ENCODE assay signal across 29 cellular contexts in genomic region chr11:82986491-82986890, GRCh38.
"Had no signal": no experiment of that assay in that cellular context is flagged by ENCODE, and none has a peak within 500 bp of the region (broad histone marks: within the 10 kb centered on the region; RNA-seq: fewer than 3 reads in every experiment).

No MANE protein-coding gene starts in this region.

- DNase-seq: activated CD4-positive, alpha-beta memory T cell treated with anti-CD3 and anti-CD28 coated beads for 36 hours; activated CD4-positive, alpha-beta T cell treated with anti-CD3 and anti-CD28 coated beads, Interleukin-2, amount 10 ng/mL, durations not matched to agents 24 days and 14 days; activated CD4-positive, CD25-positive, alpha-beta regulatory T cell treated with anti-CD3 and anti-CD28 coated beads, Interleukin-2, amount 50 U/mL, for 72 hours; activated CD8-positive, alpha-beta memory T cell treated with anti-CD3 and anti-CD28 coated beads, Interleukin-2, amount 50 U/mL, for 48 hours; activated gamma-delta T cell; activated naive CD4-positive, alpha-beta T cell treated with anti-CD3 and anti-CD28 coated beads, Interleukin-2, amount 50 U/mL, for 16 hours; activated T-cell treated with anti-CD3 and anti-CD28 coated beads, Interleukin-2, amount 50 U/mL, for 24 hours; endodermal cell; foreskin melanocyte; left ventricle myocardium superior; mammary epithelial cell; naive thymus-derived CD4-positive, alpha-beta T cell; nucleus accumbens; pancreas; sigmoid colon; small intestine; stimulated activated CD4-positive, alpha-beta T cell treated with anti-CD3 and anti-CD28 coated beads, Interleukin-4, amount 100 ng/mL, for 4 hours; stimulated activated CD8-positive, alpha-beta memory T cell treated with anti-CD3 and anti-CD28 coated beads, Interleukin-4, amount 100 ng/mL, for 48 hours; stimulated activated naive CD4-positive, alpha-beta T cell; T-helper 2 cell; uterus had no signal

- H3K27ac ChIP-seq: coronary artery, esophagus muscularis mucosa, pancreas, prostate gland, thoracic aorta, uterus had no signal

- ATAC-seq: left ventricle myocardium superior; naive thymus-derived CD4-positive, alpha-beta T cell; pancreas; SK-N-SH treated with all-trans-retinoic acid at 6 μM for 48 hours had no signal

- H3K4me1 ChIP-seq: pancreas, prostate gland, uterus had no signal

- H3K4me1 Mint-ChIP-seq: activated CD4-positive, alpha-beta T cell treated with anti-CD3 and anti-CD28 coated beads, Interleukin-2, amount 10 ng/mL, durations not matched to agents 24 days and 14 days; mesothelial cell of epicardium had no signal

- H3K36me3 ChIP-seq: prostate gland, uterus had no signal

- H3K4me3 Mint-ChIP-seq: activated CD4-positive, alpha-beta memory T cell treated with anti-CD3 and anti-CD28 coated beads for 36 hours; activated CD4-positive, alpha-beta T cell treated with anti-CD3 and anti-CD28 coated beads, Interleukin-2, amount 10 ng/mL, durations not matched to agents 24 days and 14 days; activated T-cell treated with anti-CD3 and anti-CD28 coated beads, Interleukin-2, amount 50 U/mL, for 24 hours; endodermal cell; mesothelial cell of epicardium; naive thymus-derived CD4-positive, alpha-beta T cell; neural crest cell; type B pancreatic cell had no signal

- H3K27me3 Mint-ChIP-seq: activated CD4-positive, alpha-beta memory T cell treated with anti-CD3 and anti-CD28 coated beads for 36 hours; activated CD4-positive, alpha-beta T cell treated with anti-CD3 and anti-CD28 coated beads, Interleukin-2, amount 10 ng/mL, durations not matched to agents 24 days and 14 days; activated T-cell treated with anti-CD3 and anti-CD28 coated beads, Interleukin-2, amount 50 U/mL, for 24 hours; naive thymus-derived CD4-positive, alpha-beta T cell; type B pancreatic cell had no signal

- H3K27me3 ChIP-seq: esophagus muscularis mucosa, pancreas, sigmoid colon, uterus had no signal

- H3K9me3 Mint-ChIP-seq: activated CD4-positive, alpha-beta memory T cell treated with anti-CD3 and anti-CD28 coated beads for 36 hours; activated CD4-positive, alpha-beta T cell treated with anti-CD3 and anti-CD28 coated beads, Interleukin-2, amount 10 ng/mL, durations not matched to agents 24 days and 14 days; activated T-cell treated with anti-CD3 and anti-CD28 coated beads, Interleukin-2, amount 50 U/mL, for 24 hours; endodermal cell; mesothelial cell of epicardium; naive thymus-derived CD4-positive, alpha-beta T cell; type B pancreatic cell had no signal

- H3K4me3 ChIP-seq: coronary artery, esophagus muscularis mucosa, pancreas, prostate gland, sigmoid colon, thoracic aorta, uterus had no signal

- H3K27ac Mint-ChIP-seq: activated CD4-positive, alpha-beta memory T cell treated with anti-CD3 and anti-CD28 coated beads for 36 hours; activated CD4-positive, alpha-beta T cell treated with anti-CD3 and anti-CD28 coated beads, Interleukin-2, amount 10 ng/mL, durations not matched to agents 24 days and 14 days; activated T-cell treated with anti-CD3 and anti-CD28 coated beads, Interleukin-2, amount 50 U/mL, for 24 hours; endodermal cell; mesothelial cell of epicardium; type B pancreatic cell had no signal

- H3K9me3 ChIP-seq: esophagus muscularis mucosa, pancreas, prostate gland, sigmoid colon, thoracic aorta, uterus had no signal
